In genomic region chr6:34172961-34173775, GRCh38 we compare ENCODE assay signal across 1 cellular context.
TF ChIP-seq lines count a peak whose summit lies in the region.

No MANE protein-coding gene starts in this region.

TF ChIP-seq in GM23338, 12 proteins besides CTCF, POLR2A, EP300 and RAD21 (continued from another document):
- no peak for TF ChIP-seq REST (IDR thresholded peaks at IDR 0.05; ENCODE audit: unreplicated experiment)
- TF ChIP-seq EZH2 (IDR thresholded peaks at IDR 0.05; ENCODE audit: low read depth, unreplicated experiment): no peak
- TF ChIP-seq CREB1 (CRISPR knock-in tag; IDR thresholded peaks at IDR 0.05; ENCODE audit: low read depth): no peak
- TF ChIP-seq ZNF331 (CRISPR knock-in tag; IDR thresholded peaks at IDR 0.05; ENCODE audit: low read depth): no peak
- TF ChIP-seq EZH2phosphoT487 (IDR thresholded peaks at IDR 0.05; ENCODE audit: unreplicated experiment): no peak
